In the genomic region with DNA sequence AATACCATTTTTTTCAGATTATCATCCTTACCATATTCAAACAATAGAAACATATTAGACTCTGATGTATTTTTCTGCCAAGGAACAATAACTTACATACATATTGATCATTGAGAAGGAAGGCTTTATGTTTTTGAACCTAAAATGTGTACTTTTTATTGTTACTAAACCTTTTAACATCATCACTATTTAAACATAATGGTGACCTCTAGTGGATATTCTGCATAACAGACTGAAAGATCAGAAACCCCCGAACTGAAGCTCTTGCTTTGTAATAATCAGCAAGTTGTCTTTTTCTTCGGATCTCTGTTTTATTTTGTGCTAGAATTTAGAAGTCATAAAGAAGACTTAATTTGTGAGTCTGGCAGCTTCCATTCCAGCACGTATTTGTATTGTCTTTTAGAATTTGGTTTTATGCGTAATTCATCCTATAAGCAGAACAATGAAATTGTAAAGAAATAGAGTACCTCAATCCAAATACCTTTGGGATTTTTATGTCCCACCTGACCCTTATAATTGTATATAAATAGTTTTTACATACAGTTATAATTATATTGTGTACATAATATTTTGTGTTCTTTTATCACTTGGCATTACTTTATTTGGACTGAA, we compare ENCODE assay signal across 8 cellular contexts.
DNase-seq lines count a peak whose midpoint lies in the region; ATAC-seq and TF ChIP-seq lines count a peak whose summit lies in the region.

No MANE protein-coding gene starts in this region.

- H3K4me3 Mint-ChIP-seq in activated naive CD4-positive, alpha-beta T cell treated with anti-CD3 and anti-CD28 coated beads, Interleukin-2, amount 50 U/mL, for 24 hours, result peak overlapping the region; percentile 34
- no peak overlapping the region for H3K4me3 Mint-ChIP-seq in WTC11

- H3K27me3 Mint-ChIP-seq in activated naive CD4-positive, alpha-beta T cell treated with anti-CD3 and anti-CD28 coated beads, Interleukin-2, amount 50 U/mL, for 24 hours, result no peaks in the 10 kb centered on the region
- no peaks in the 10 kb centered on the region for H3K27me3 Mint-ChIP-seq in WTC11 (ENCODE audit: low read depth)

- H3K36me3 Mint-ChIP-seq in activated naive CD4-positive, alpha-beta T cell treated with anti-CD3 and anti-CD28 coated beads, Interleukin-2, amount 50 U/mL, for 24 hours, result peaks cover 9% of the 10 kb centered on the region
- peaks cover 15% of the 10 kb centered on the region for H3K36me3 Mint-ChIP-seq in WTC11

- ATAC-seq in WTC11 (no peak), gastroesophageal sphincter (no peak), sciatic nerve (peak; percentile 63)

- no peaks in the 10 kb centered on the region for H3K9me3 ChIP-seq in gastroesophageal sphincter

- 20 to 22% methylated on average over 4 of the region's 4 CpGs for WGBS in gastroesophageal sphincter (ENCODE audit: low coverage in 1 of 2), 2 donors

- DNase-seq in activated naive CD4-positive, alpha-beta T cell treated with Interleukin-2 at 50 U/mL for 16 hours, result no peak
- DNase-seq in NCI-H1436 (lab: John Stamatoyannopoulos, UW), result peak; percentile 28
- no peak for DNase-seq in WTC11 (ENCODE audit: low spot score)
- no peak for DNase-seq in sciatic nerve (ENCODE audit: low spot score)
- no peak for DNase-seq in ureter (ENCODE audit: low spot score)
- DNase-seq in iPS-NIHi7 (ENCODE audit: extremely low spot score), result no peak

- intact Hi-C loops in sciatic nerve (cut with DNase I), result loop anchor here (5.0 kb wide), 1 partner anchor 1019 kb away; no protein-coding TSS in a partner anchor

- no peak overlapping the region for H3K4me3 ChIP-seq in gastroesophageal sphincter

- CTCF ChIA-PET in WTC11 (lab: Charles Lee), result interaction anchor here (0.5 to 1.2 kb wide), 24 partner anchors 13 to 133 kb away, joined by 3 to 41 read pairs (median 4); a partner anchor contains a TSS

- peaks cover 0 to 15% of the 10 kb centered on the region in 2 donors for H3K36me3 ChIP-seq in gastroesophageal sphincter

- no peak for TF ChIP-seq POLR2A in gastroesophageal sphincter (IDR thresholded peaks at IDR 0.05)

- TF ChIP-seq EP300 in gastroesophageal sphincter (IDR thresholded peaks at IDR 0.05), result no peak

- no peaks in the 10 kb centered on the region for H3K9me3 Mint-ChIP-seq in activated naive CD4-positive, alpha-beta T cell treated with anti-CD3 and anti-CD28 coated beads, Interleukin-2, amount 50 U/mL, for 24 hours
- H3K9me3 Mint-ChIP-seq in WTC11, result no peaks in the 10 kb centered on the region

- peak; percentile 36 for TF ChIP-seq CTCF in WTC11 (IDR thresholded peaks at IDR 0.05)
- TF ChIP-seq CTCF in gastroesophageal sphincter (IDR thresholded peaks at IDR 0.05), result peak; percentile 49 to 76 (median 67)

- H3K4me1 ChIP-seq in gastroesophageal sphincter, result peaks cover 0 to 23% (median 0%) of the 10 kb centered on the region in 3 donors

- H3K27ac Mint-ChIP-seq in activated naive CD4-positive, alpha-beta T cell treated with anti-CD3 and anti-CD28 coated beads, Interleukin-2, amount 50 U/mL, for 24 hours, result peak overlapping the region; percentile 95
- peak overlapping the region; percentile 47; the same call in 1 of the 2 replicates for H3K27ac Mint-ChIP-seq in WTC11

- peaks cover 66% of the 10 kb centered on the region for H3K4me1 Mint-ChIP-seq in activated naive CD4-positive, alpha-beta T cell treated with anti-CD3 and anti-CD28 coated beads, Interleukin-2, amount 50 U/mL, for 24 hours
- H3K4me1 Mint-ChIP-seq in WTC11, result peaks cover 26% of the 10 kb centered on the region

- H3K27me3 ChIP-seq in gastroesophageal sphincter, result no peaks in the 10 kb centered on the region

- no peak overlapping the region for H3K27ac ChIP-seq in gastroesophageal sphincter

- POLR2A ChIA-PET in WTC11 (lab: Charles Lee), result interaction anchor here (1.0 kb wide), 1 partner anchor 134 kb away, joined by 3 read pairs; a partner anchor contains a TSS

TF ChIP-seq in WTC11, 78 proteins besides CTCF, POLR2A, EP300 and RAD21:
- TF ChIP-seq NFE2L1 (CRISPR knock-in tag; IDR thresholded peaks at IDR 0.05) (no peak), TEAD4 (CRISPR knock-in tag; IDR thresholded peaks at IDR 0.05) (no peak), GRHL2 (CRISPR knock-in tag; IDR thresholded peaks at IDR 0.05; ENCODE audit: insufficient replicate concordance, severe bottlenecking) (no peak), CREM (CRISPR knock-in tag; IDR thresholded peaks at IDR 0.05) (no peak), FOXK1 (CRISPR knock-in tag; IDR thresholded peaks at IDR 0.05) (no peak), NR1H2 (CRISPR knock-in tag; IDR thresholded peaks at IDR 0.05) (no peak)
- TF ChIP-seq, protein P1, sequence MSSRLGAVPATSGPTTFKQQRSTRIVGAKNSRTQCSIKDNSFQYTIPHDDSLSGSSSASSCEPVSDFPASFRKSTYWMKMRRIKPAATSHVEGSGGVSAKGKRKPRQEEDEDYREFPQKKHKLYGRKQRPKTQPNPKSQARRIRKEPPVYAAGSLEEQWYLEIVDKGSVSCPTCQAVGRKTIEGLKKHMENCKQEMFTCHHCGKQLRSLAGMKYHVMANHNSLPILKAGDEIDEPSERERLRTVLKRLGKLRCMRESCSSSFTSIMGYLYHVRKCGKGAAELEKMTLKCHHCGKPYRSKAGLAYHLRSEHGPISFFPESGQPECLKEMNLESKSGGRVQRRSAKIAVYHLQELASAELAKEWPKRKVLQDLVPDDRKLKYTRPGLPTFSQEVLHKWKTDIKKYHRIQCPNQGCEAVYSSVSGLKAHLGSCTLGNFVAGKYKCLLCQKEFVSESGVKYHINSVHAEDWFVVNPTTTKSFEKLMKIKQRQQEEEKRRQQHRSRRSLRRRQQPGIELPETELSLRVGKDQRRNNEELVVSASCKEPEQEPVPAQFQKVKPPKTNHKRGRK (CRISPR knock-in tag; IDR thresholded peaks at IDR 0.05; ENCODE audit: borderline replicate concordance), result no peak
- TF ChIP-seq, protein P2, sequence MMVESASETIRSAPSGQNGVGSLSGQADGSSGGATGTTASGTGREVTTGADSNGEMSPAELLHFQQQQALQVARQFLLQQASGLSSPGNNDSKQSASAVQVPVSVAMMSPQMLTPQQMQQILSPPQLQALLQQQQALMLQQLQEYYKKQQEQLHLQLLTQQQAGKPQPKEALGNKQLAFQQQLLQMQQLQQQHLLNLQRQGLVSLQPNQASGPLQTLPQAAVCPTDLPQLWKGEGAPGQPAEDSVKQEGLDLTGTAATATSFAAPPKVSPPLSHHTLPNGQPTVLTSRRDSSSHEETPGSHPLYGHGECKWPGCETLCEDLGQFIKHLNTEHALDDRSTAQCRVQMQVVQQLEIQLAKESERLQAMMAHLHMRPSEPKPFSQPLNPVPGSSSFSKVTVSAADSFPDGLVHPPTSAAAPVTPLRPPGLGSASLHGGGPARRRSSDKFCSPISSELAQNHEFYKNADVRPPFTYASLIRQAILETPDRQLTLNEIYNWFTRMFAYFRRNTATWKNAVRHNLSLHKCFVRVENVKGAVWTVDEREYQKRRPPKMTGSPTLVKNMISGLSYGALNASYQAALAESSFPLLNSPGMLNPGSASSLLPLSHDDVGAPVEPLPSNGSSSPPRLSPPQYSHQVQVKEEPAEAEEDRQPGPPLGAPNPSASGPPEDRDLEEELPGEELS (CRISPR knock-in tag; IDR thresholded peaks at IDR 0.05), result no peak
